In genomic region chr2:88999365-88999764, GRCh38 we compare ENCODE assay signal across 1 cellular context.
TF ChIP-seq lines count a peak whose summit lies in the region.

No MANE protein-coding gene starts in this region.

TF ChIP-seq in K562, 482 proteins besides CTCF, POLR2A, EP300 and RAD21 (continued from another document):
- TF ChIP-seq ZKSCAN3 (CRISPR knock-in tag; IDR thresholded peaks at IDR 0.05) (no peak), CREB3L1 (IDR thresholded peaks at IDR 0.05; ENCODE audit: borderline replicate concordance, low read depth) (no peak), THAP12 (CRISPR knock-in tag; IDR thresholded peaks at IDR 0.05) (no peak), FOXK2 (conservative IDR thresholded peaks at IDR 0.05 in 1 of 2, IDR thresholded peaks at IDR 0.05 in 1 of 2; ENCODE audit: low read depth in 2 of 2) (no peak), FOXO4 (CRISPR knock-in tag; IDR thresholded peaks at IDR 0.05) (no peak), C11orf30 (IDR thresholded peaks at IDR 0.05; ENCODE audit: low read depth) (peak; percentile 45; the same call in 1 of the 2 replicates), MYNN (IDR thresholded peaks at IDR 0.05) (no peak), MYNN (CRISPR knock-in tag; IDR thresholded peaks at IDR 0.05) (no peak), ZNF184 (CRISPR knock-in tag; IDR thresholded peaks at IDR 0.05) (no peak), ETV1 (tag; conservative IDR thresholded peaks at IDR 0.05; ENCODE audit: low read depth) (no peak), ZBTB49 (CRISPR knock-in tag; IDR thresholded peaks at IDR 0.05; ENCODE audit: borderline replicate concordance) (no peak), ZNF280A (IDR thresholded peaks at IDR 0.05; ENCODE audit: low read depth, partially characterized antibody) (no peak), TCF7 (IDR thresholded peaks at IDR 0.05; ENCODE audit: borderline replicate concordance) (no peak), MAFF (IDR thresholded peaks at IDR 0.05; ENCODE audit: low read length) (peak; percentile 36; the same call in 1 of the 2 replicates), MAX (CRISPR knock-in tag; IDR thresholded peaks at IDR 0.05) (no peak), TFAM (CRISPR knock-in tag; conservative IDR thresholded peaks at IDR 0.05) (no peak), ZNF778 (CRISPR knock-in tag; IDR thresholded peaks at IDR 0.05) (no peak), ZKSCAN8 (CRISPR knock-in tag; IDR thresholded peaks at IDR 0.05) (no peak), ATF6 (CRISPR knock-in tag; IDR thresholded peaks at IDR 0.05) (no peak), TFE3 (CRISPR knock-in tag; IDR thresholded peaks at IDR 0.05) (peak; percentile 77)
